In the genomic region with DNA sequence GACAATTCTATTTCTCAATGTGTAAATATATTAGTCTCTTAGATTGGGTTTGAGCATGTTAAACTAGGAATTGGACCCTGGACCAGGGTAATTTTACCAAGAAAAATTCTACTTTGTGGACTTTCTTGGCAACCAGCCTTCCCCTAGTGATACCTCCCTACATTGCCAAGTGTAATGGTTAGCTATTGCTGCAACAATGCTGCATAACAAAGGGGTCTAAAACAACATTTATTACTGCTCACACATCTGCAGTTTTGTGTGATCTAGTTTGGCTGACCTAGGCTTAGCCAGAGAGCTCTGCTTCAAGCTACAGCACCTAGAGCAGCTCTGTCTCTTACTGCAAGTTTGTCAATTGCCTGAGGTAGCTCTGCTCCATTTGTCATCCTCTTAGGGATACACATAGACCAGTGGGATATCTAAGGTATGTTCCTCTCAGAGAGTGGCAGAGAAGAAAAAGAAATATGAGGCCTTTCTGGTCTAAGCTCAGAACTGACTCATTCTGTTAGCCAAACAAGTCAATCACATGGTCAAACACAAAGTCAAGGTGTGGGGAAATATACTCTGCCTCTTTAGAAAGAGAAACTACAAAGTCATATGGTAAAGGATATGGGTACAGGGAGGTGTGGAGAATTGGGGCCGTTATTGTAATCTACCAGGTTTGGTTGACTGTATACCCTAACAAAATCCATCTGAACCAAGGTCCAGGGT, we compare ENCODE assay signal across 1 cellular context.
TF ChIP-seq lines count a peak whose summit lies in the region.

No MANE protein-coding gene starts in this region.

TF ChIP-seq in IMR-90, 13 proteins besides CTCF, POLR2A, EP300 and RAD21:
- no peak for TF ChIP-seq CEBPB (IDR thresholded peaks at IDR 0.05; ENCODE audit: low read depth, low read length)
- TF ChIP-seq RFX5 (IDR thresholded peaks at IDR 0.05; ENCODE audit: low read depth, low read length) = no peak
- TF ChIP-seq, protein P1, sequence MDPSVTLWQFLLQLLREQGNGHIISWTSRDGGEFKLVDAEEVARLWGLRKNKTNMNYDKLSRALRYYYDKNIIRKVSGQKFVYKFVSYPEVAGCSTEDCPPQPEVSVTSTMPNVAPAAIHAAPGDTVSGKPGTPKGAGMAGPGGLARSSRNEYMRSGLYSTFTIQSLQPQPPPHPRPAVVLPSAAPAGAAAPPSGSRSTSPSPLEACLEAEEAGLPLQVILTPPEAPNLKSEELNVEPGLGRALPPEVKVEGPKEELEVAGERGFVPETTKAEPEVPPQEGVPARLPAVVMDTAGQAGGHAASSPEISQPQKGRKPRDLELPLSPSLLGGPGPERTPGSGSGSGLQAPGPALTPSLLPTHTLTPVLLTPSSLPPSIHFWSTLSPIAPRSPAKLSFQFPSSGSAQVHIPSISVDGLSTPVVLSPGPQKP (IDR thresholded peaks at IDR 0.05; ENCODE audit: borderline replicate concordance, low read depth, low read length) = no peak
- TF ChIP-seq SMC3 (IDR thresholded peaks at IDR 0.05; ENCODE audit: low read depth, low read length) = no peak
- TF ChIP-seq RCOR1 (IDR thresholded peaks at IDR 0.05; ENCODE audit: insufficient replicate concordance, low read length) = no peak
TF ChIP-seq in IMR-90: peak in this region for 0.
